8 cellular contexts compared by ENCODE assay signal in the genomic region with DNA sequence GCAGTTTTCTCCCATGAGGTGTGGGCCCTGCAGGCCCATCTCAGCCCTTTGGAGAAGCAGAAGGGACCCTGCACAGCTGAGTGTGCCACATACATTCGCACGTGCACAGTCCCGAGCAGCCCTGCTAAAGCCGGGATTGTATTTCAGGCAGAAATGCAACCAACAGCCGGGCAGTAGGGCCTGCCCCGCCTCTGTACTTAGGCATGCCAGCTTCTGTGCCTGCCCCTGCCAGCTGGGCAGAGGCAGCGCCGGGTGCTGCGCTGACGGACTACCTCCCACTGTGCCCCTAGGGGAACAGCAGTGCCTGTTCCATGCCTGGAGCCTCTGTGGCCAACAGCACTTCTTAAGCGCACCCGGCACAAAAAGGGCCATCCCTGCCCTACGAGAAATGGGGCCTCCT.
A peak's percentile ranks its signal among the peaks of the same experiment; 100 is the strongest.
DNase-seq lines count a peak whose midpoint lies in the region; ATAC-seq and TF ChIP-seq lines count a peak whose summit lies in the region.
"Had no signal": no experiment of that assay in that cellular context is flagged by ENCODE, and none has a peak within 500 bp of the region (broad histone marks: within the 10 kb centered on the region; RNA-seq: fewer than 3 reads in every experiment).

No MANE protein-coding gene starts in this region.

- WGBS in thyroid gland, 2 donors: 49 to 67% methylated on average over 7 to 9 of the region's 13 CpGs

- H3K36me3 ChIP-seq in colonic mucosa (no peaks in the 10 kb centered on the region), thyroid gland (no peaks in the 10 kb centered on the region)

- no peaks in the 10 kb centered on the region for H3K9me3 ChIP-seq in colonic mucosa
- no peaks in the 10 kb centered on the region for H3K9me3 ChIP-seq in thyroid gland

- ATAC-seq in HG02763 (IDR thresholded peaks at IDR 0.05; ENCODE audit: unreplicated experiment): no peak
- ATAC-seq in GM21381 (IDR thresholded peaks at IDR 0.05; ENCODE audit: unreplicated experiment): no peak

- H3K4me1 ChIP-seq in colonic mucosa: no peaks in the 10 kb centered on the region
- H3K4me1 ChIP-seq in thyroid gland: peaks cover 19 to 53% of the 10 kb centered on the region in 2 donors

- peak in 1 of 2 donors; percentile 8 for TF ChIP-seq POLR2A in thyroid gland (IDR thresholded peaks at IDR 0.05)

- H3K27ac ChIP-seq in colonic mucosa: peak overlapping the region; percentile 12
- no peak overlapping the region for H3K27ac ChIP-seq in thyroid gland

- H3K9ac ChIP-seq in colonic mucosa (ENCODE audit: low read depth in 2 of 2, low read length in 2 of 2): no peak overlapping the region

- intact Hi-C loops in colonic mucosa (cut with DNase I): no loop called here
- intact Hi-C loops in thyroid gland (cut with DNase I): no loop called here

- H3K27me3 ChIP-seq in colonic mucosa (no peaks in the 10 kb centered on the region), thyroid gland (no peaks in the 10 kb centered on the region)

- H3K4me3 ChIP-seq in colonic mucosa: no peak overlapping the region
- H3K4me3 ChIP-seq in thyroid gland (replicated peaks in 1 of 3): no peak overlapping the region

- DNase-seq in NCI-H2107 treated with DMSO at 0.1 percent for 48 hours (lab: John Stamatoyannopoulos, UW; ENCODE audit: unreplicated experiment): peak; percentile 47
- no peak for DNase-seq in colonic mucosa
- peak; percentile 88 for DNase-seq in medulla oblongata (ENCODE audit: extremely low spot score)
- peak; percentile 77 to 81 for DNase-seq in thyroid gland
- no peak for DNase-seq in NCI-H774 (lab: John Stamatoyannopoulos, UW)
- DNase-seq: activated naive CD4-positive, alpha-beta T cell had no signal

- TF ChIP-seq CTCF in colonic mucosa (IDR thresholded peaks at IDR 0.05): no peak
- TF ChIP-seq CTCF in thyroid gland (IDR thresholded peaks at IDR 0.05): peak in 1 of 6 experiments; percentile 12

Comparison
In these comparisons a context has a peak if more than half of its experiments do, and no peak if none do; other contexts are left out.
1. DNase-seq: peak in NCI-H2107 treated with DMSO at 0.1 percent for 48 hours (single experiment), medulla oblongata (single experiment) and thyroid gland (2 of 2); none in colonic mucosa (single experiment) and NCI-H774 (single experiment).